6 cellular contexts compared by ENCODE assay signal in genomic region chr16:88705076-88705684, GRCh38. TPM values are rescaled to one million over a fixed set of nuclear protein-coding genes. Genes with fewer than 3 reads are reported as not detected.
A peak's percentile ranks its signal among the peaks of the same experiment; 100 is the strongest.
DNase-seq lines count a peak whose midpoint lies in the region; ATAC-seq and TF ChIP-seq lines count a peak whose summit lies in the region.

No MANE protein-coding gene starts in this region.

- H3K4me3 ChIP-seq in lower lobe of right lung = peak overlapping the region; percentile 100

- intact Hi-C loops in lower lobe of right lung (cut with DNase I) = no loop called here

- peaks cover 63% of the 10 kb centered on the region for H3K4me1 ChIP-seq in lower lobe of right lung

- ATAC-seq in lower lobe of right lung (no peak), HG02885 (IDR thresholded peaks at IDR 0.05; ENCODE audit: poor library complexity, unreplicated experiment) (no peak)

- POLR2A ChIA-PET in HEK293T (lab: Yijun Ruan, JAX) = interaction anchor here (0.8 kb wide), 1 partner anchor 17 kb away, joined by 4 read pairs; no protein-coding TSS in a partner anchor

- no peaks in the 10 kb centered on the region for H3K9me3 ChIP-seq in lower lobe of right lung

- peak overlapping the region; percentile 89 for H3K27ac ChIP-seq in lower lobe of right lung

- no peak for TF ChIP-seq CTCF in lower lobe of right lung (IDR thresholded peaks at IDR 0.05)

- peaks cover 9% of the 10 kb centered on the region for H3K36me3 ChIP-seq in lower lobe of right lung

- DNase-seq in HuH-7.5 (ENCODE audit: low spot score) (peak; percentile 74), lower lobe of right lung (peak; percentile 69), HEK293T (ENCODE audit: extremely low spot score) (no peak), NCI-H2029 (lab: John Stamatoyannopoulos, UW) (no peak)
- DNase-seq in activated effector memory CD4-positive, alpha-beta T cell treated with anti-CD3 and anti-CD28 coated beads, Interleukin-2, amount 50 U/mL, for 16 hours = peak; percentile 72

- CTCF ChIA-PET in HEK293T (lab: Yijun Ruan, JAX) = interaction anchor here (1.3 kb wide), 1 partner anchor 32 kb away, joined by 3 read pairs; no protein-coding TSS in a partner anchor

- no peaks in the 10 kb centered on the region for H3K27me3 ChIP-seq in lower lobe of right lung (ENCODE audit: low read depth)

TF ChIP-seq in HEK293T, 16 proteins besides CTCF, POLR2A, EP300 and RAD21:
- no peak for TF ChIP-seq ZNF384 (IDR thresholded peaks at IDR 0.05)
- no peak for TF ChIP-seq PKNOX1 (IDR thresholded peaks at IDR 0.05)
- no peak for TF ChIP-seq HDGF (IDR thresholded peaks at IDR 0.05; ENCODE audit: borderline replicate concordance)
- TF ChIP-seq ARNT (IDR thresholded peaks at IDR 0.05) = no peak
- TF ChIP-seq LEF1 (IDR thresholded peaks at IDR 0.05; ENCODE audit: borderline replicate concordance) = no peak
- TF ChIP-seq CTBP1 (IDR thresholded peaks at IDR 0.05; ENCODE audit: borderline replicate concordance) = no peak
- TF ChIP-seq ELF4 (IDR thresholded peaks at IDR 0.05) = no peak
- TF ChIP-seq FOXM1 (IDR thresholded peaks at IDR 0.05; ENCODE audit: borderline replicate concordance) = no peak
- TF ChIP-seq L3MBTL2 (conservative IDR thresholded peaks at IDR 0.05) = no peak
- TF ChIP-seq FOXA1 (IDR thresholded peaks at IDR 0.05) = no peak
- no peak for TF ChIP-seq FOXK2 (IDR thresholded peaks at IDR 0.05)
- TF ChIP-seq NFRKB (IDR thresholded peaks at IDR 0.05) = no peak
- no peak for TF ChIP-seq BHLHE40 (IDR thresholded peaks at IDR 0.05; ENCODE audit: borderline replicate concordance)
- no peak for TF ChIP-seq TARDBP (IDR thresholded peaks at IDR 0.05)

RNA-seq across cellular contexts. Expression of gene RNF166, which starts 1.0 kb away (rescaled TPM):
- total RNA-seq in lower lobe of right lung = 61.9 TPM

RNA-seq across cellular contexts. Expression of gene CTU2, which starts 1.1 kb away (rescaled TPM):
- 14.5 TPM for total RNA-seq in lower lobe of right lung

RNA-seq across cellular contexts. Expression of gene SNAI3, which starts 18.9 kb away (rescaled TPM):
- 6.1 TPM for total RNA-seq in lower lobe of right lung

RNA-seq across cellular contexts. Expression of gene MVD, which starts 42.3 kb away (rescaled TPM):
- total RNA-seq in lower lobe of right lung = 71.8 TPM

RNA-seq across cellular contexts. Expression of gene CYBA, which starts 54.3 kb away (rescaled TPM):
- 371 TPM for total RNA-seq in lower lobe of right lung

Comparison
In these comparisons a context has a peak if more than half of its experiments do, and no peak if none do; other contexts are left out.
1. DNase-seq: peak in HuH-7.5 (single experiment), activated effector memory CD4-positive, alpha-beta T cell treated with anti-CD3 and anti-CD28 coated beads, Interleukin-2, amount 50 U/mL, for 16 hours (single experiment) and lower lobe of right lung (single experiment); none in HEK293T (single experiment) and NCI-H2029 (single experiment).